19 cellular contexts compared by ENCODE assay signal in genomic region chr1:81424056-81424455, GRCh38.
DNase-seq lines count a peak whose midpoint lies in the region; ATAC-seq and TF ChIP-seq lines count a peak whose summit lies in the region.
"Had no signal": no experiment of that assay in that cellular context is flagged by ENCODE, and none has a peak within 500 bp of the region (broad histone marks: within the 10 kb centered on the region; RNA-seq: fewer than 3 reads in every experiment).

No MANE protein-coding gene starts in this region.

- DNase-seq in AG20443 (ENCODE audit: low spot score) = peak; percentile 24
- DNase-seq in ELF-1 (ENCODE audit: low read depth, low spot score) = peak; percentile 47
- DNase-seq in islet precursor cell = peak; percentile 93
- no peak for DNase-seq in iPS-NIHi11 (ENCODE audit: low spot score)
- no peak for DNase-seq in ACHN
- DNase-seq in DMS114 treated with DMSO at 0.1 percent for 48 hours (lab: John Stamatoyannopoulos, UW; ENCODE audit: unreplicated experiment) = no peak
- DNase-seq in inferior parietal cortex (ENCODE audit: extremely low spot score) = no peak
- DNase-seq: activated CD4-positive, alpha-beta T cell treated with anti-CD3 and anti-CD28 coated beads for 48 hours; activated CD8-positive, alpha-beta memory T cell treated with anti-CD3 and anti-CD28 coated beads, Interleukin-2, amount 50 U/mL, for 4 hours; activated naive CD4-positive, alpha-beta T cell treated with Interleukin-2 at 50 U/mL for 16 hours; cortex of kidney; DND-41; heart right ventricle; NCI-H1105; PC-3; transverse colon had no signal

- in situ Hi-C loops in ACHN (cut with HindIII; ENCODE audit: low pct_ligation_motif_present, low pct_unique_long_range_greater_than_20kb, low sequenced_read_pairs) = no loop called here

- ATAC-seq in SK-N-SH treated with all-trans-retinoic acid at 6 μM for 48 hours = peak; percentile 94
- ATAC-seq: K562; PC-3; stimulated activated effector memory CD8-positive, alpha-beta T cell treated with anti-CD3 and anti-CD28 coated beads, Interleukin-12 subunit alpha, Interleukin-12 subunit beta, amount 100 ng/mL, for 72 hours had no signal

TF ChIP-seq in SK-N-SH treated with all-trans-retinoic acid at 6 μM for 48 hours, 23 proteins besides CTCF, POLR2A, EP300 and RAD21:
- TF ChIP-seq PPARA (CRISPR knock-in tag; IDR thresholded peaks at IDR 0.05; ENCODE audit: borderline replicate concordance) (no peak), CSRNP3 (CRISPR knock-in tag; IDR thresholded peaks at IDR 0.05) (peak; percentile 76; the same call in 1 of the 2 replicates), TSHZ2 (CRISPR knock-in tag; IDR thresholded peaks at IDR 0.05) (peak; percentile 93), POU6F1 (CRISPR knock-in tag; IDR thresholded peaks at IDR 0.05; ENCODE audit: borderline replicate concordance, low read depth) (no peak), SNAI2 (CRISPR knock-in tag; IDR thresholded peaks at IDR 0.05) (peak; percentile 86), PATZ1 (CRISPR knock-in tag; IDR thresholded peaks at IDR 0.05; ENCODE audit: borderline replicate concordance) (peak; percentile 41; the same call in 1 of the 2 replicates), ARNTL (CRISPR knock-in tag; IDR thresholded peaks at IDR 0.05; ENCODE audit: borderline replicate concordance, low read depth) (no peak), ESRRG (CRISPR knock-in tag; IDR thresholded peaks at IDR 0.05) (no peak), CSDC2 (CRISPR knock-in tag; IDR thresholded peaks at IDR 0.05) (0 out of 2 replicates have a peak, but pooled peaks have one; percentile 48), ISL1 (CRISPR knock-in tag; IDR thresholded peaks at IDR 0.05) (peak; percentile 82), ZC3H10 (CRISPR knock-in tag; IDR thresholded peaks at IDR 0.05) (no peak), OSR1 (CRISPR knock-in tag; IDR thresholded peaks at IDR 0.05) (no peak), TCF4 (CRISPR knock-in tag; IDR thresholded peaks at IDR 0.05; ENCODE audit: borderline replicate concordance) (peak; percentile 85; the same call in 1 of the 2 replicates), ZFP30 (CRISPR knock-in tag; IDR thresholded peaks at IDR 0.05) (no peak), TOX (CRISPR knock-in tag; IDR thresholded peaks at IDR 0.05; ENCODE audit: borderline replicate concordance) (0 out of 2 replicates have a peak, but pooled peaks have one; percentile 66)

Comparison
In these comparisons a context has a peak if more than half of its experiments do, and no peak if none do; other contexts are left out.
1. DNase-seq: peak in AG20443 (single experiment), ELF-1 (single experiment) and islet precursor cell (single experiment); none in iPS-NIHi11 (single experiment), ACHN (single experiment), DMS114 treated with DMSO at 0.1 percent for 48 hours (single experiment) and inferior parietal cortex (single experiment).